Comparison of ENCODE assay signal across 20 cellular contexts in genomic region chr11:8789864-8790263, GRCh38.
DNase-seq lines count a peak whose midpoint lies in the region; ATAC-seq, FAIRE-seq and TF ChIP-seq lines count a peak whose summit lies in the region.
"Had no signal": no experiment of that assay in that cellular context is flagged by ENCODE, and none has a peak within 500 bp of the region (broad histone marks: within the 10 kb centered on the region; RNA-seq: fewer than 3 reads in every experiment).

No MANE protein-coding gene starts in this region.

- no peak overlapping the region for H2AFZ ChIP-seq in GM12878 (ENCODE audit: control insufficient read depth, low read depth, low read length)
- H2AFZ ChIP-seq: GM23338 had no signal

- H3K4me2 ChIP-seq in GM12878 (ENCODE audit: control insufficient read depth, insufficient read depth) = no peak overlapping the region
- H3K4me2 ChIP-seq: A549; BLaER1 treated with 17β-estradiol and CSF1 and Interleukin-3, amounts not matched to agents 10 nM and 100 nM; GM23338 had no signal

- H3K4me3 ChIP-seq in HEK293 (ENCODE audit: low read depth, low read length) (no peak overlapping the region), GM12878 (no peak overlapping the region), left lung (no peak overlapping the region), transverse colon (no peak overlapping the region)
- H3K4me3 ChIP-seq: A549; BLaER1 treated with 17β-estradiol and CSF1 and Interleukin-3, amounts not matched to agents 10 nM and 100 nM; GM23338 had no signal

- RAD21 ChIA-PET in GM12878 (lab: Charles Lee; ENCODE audit: unreplicated experiment) = no interaction called here

- DNase-seq in GM12878 (ENCODE audit: low read depth, low spot score) = no peak
- no peak for DNase-seq in left lung
- peak; percentile 46 for DNase-seq in transverse colon
- DNase-seq in activated naive CD8-positive, alpha-beta T cell treated with anti-CD3 and anti-CD28 coated beads, Interleukin-2, amount 50 U/mL, for 24 hours = no peak
- DNase-seq in activated CD4-positive, alpha-beta T cell treated with anti-CD3 and anti-CD28 coated beads for 48 hours = no peak
- DNase-seq in NCI-H510A (lab: John Stamatoyannopoulos, UW) = no peak
- DNase-seq: CD8-positive, alpha-beta memory T cell; DND-41; KBM-7; NCI-H1092; NCI-H146; NCI-H2081; NCI-H510A treated with DMSO at 0.1 percent for 48 hours; Right ventricle myocardium superior had no signal

- no peak for TF ChIP-seq RAD21 in GM12878 (IDR thresholded peaks at IDR 0.05; ENCODE audit: insufficient read depth, low read depth, low read length)

- 25% methylated on average over 2 of the region's 2 CpGs for WGBS in GM12878 (ENCODE audit: insufficient coverage, insufficient replicate concordance, low lambda C conversion rate, missing lambda C conversion rate)
- WGBS in transverse colon (ENCODE audit: low coverage in 1 of 2), 2 donors = 0 to 46% methylated on average over 1 to 2 of the region's 2 CpGs

- in situ Hi-C loops in GM12878 (cut with MboI) (no loop called here), transverse colon (cut with MboI; ENCODE audit: low pct_ligation_motif_present in 1 of 4, low pct_unique_long_range_greater_than_20kb in 1 of 4, low sequenced_read_pairs in 3 of 4) (no loop called here)

- H3K9me3 Mint-ChIP-seq in activated naive CD8-positive, alpha-beta T cell treated with anti-CD3 and anti-CD28 coated beads, Interleukin-2, amount 50 U/mL, for 24 hours = no peaks in the 10 kb centered on the region
- H3K9me3 Mint-ChIP-seq: CD8-positive, alpha-beta memory T cell; GM23338 had no signal

- no peak overlapping the region for H3K27ac Mint-ChIP-seq in activated naive CD8-positive, alpha-beta T cell treated with anti-CD3 and anti-CD28 coated beads, Interleukin-2, amount 50 U/mL, for 24 hours
- H3K27ac Mint-ChIP-seq: GM23338 had no signal

- no peaks in the 10 kb centered on the region for H3K4me1 ChIP-seq in HEK293 (ENCODE audit: control insufficient read depth, insufficient read depth, low read length)
- no peaks in the 10 kb centered on the region for H3K4me1 ChIP-seq in GM12878 (ENCODE audit: control insufficient read depth, insufficient read depth, low read length)
- H3K4me1 ChIP-seq in left lung = peaks cover 11 to 51% of the 10 kb centered on the region in 2 donors
- H3K4me1 ChIP-seq in transverse colon = peaks cover 43 to 90% (median 71%) of the 10 kb centered on the region in 4 donors

- H3K4me1 Mint-ChIP-seq in activated naive CD8-positive, alpha-beta T cell treated with anti-CD3 and anti-CD28 coated beads, Interleukin-2, amount 50 U/mL, for 24 hours = no peaks in the 10 kb centered on the region
- H3K4me1 Mint-ChIP-seq: CD8-positive, alpha-beta memory T cell had no signal

- no peaks in the 10 kb centered on the region for H3K27me3 Mint-ChIP-seq in activated naive CD8-positive, alpha-beta T cell treated with anti-CD3 and anti-CD28 coated beads, Interleukin-2, amount 50 U/mL, for 24 hours

- no peaks in the 10 kb centered on the region for H3K79me2 ChIP-seq in GM12878 (ENCODE audit: control insufficient read depth, insufficient read depth, low read length)

- H3K36me3 ChIP-seq in HEK293 (ENCODE audit: control insufficient read depth in 2 of 2, insufficient read depth in 1 of 2, low read length in 2 of 2) = no peaks in the 10 kb centered on the region
- H3K36me3 ChIP-seq in GM12878 (ENCODE audit: control insufficient read depth in 2 of 2, insufficient read depth in 2 of 2, low read length in 1 of 2) = no peaks in the 10 kb centered on the region
- H3K36me3 ChIP-seq in left lung = no peaks in the 10 kb centered on the region
- no peaks in the 10 kb centered on the region for H3K36me3 ChIP-seq in transverse colon
- H3K36me3 ChIP-seq: BLaER1 treated with 17β-estradiol and CSF1 and Interleukin-3, amounts not matched to agents 10 nM and 100 nM had no signal

- BruUV-seq in GM12878 (replicated peaks; lab: Mats Ljungman, UMichigan) = no TSS peak

- TF ChIP-seq POLR2A in GM12878 (IDR thresholded peaks at IDR 0.05; ENCODE audit: low read depth, low read length) = no peak
- TF ChIP-seq POLR2A in transverse colon (IDR thresholded peaks at IDR 0.05) = no peak

- no peak for FAIRE-seq in GM12878 (lab: Jason Lieb, UNC)
- FAIRE-seq: A549, G401.6, GM18507 had no signal

- H3K9ac ChIP-seq in GM12878 (ENCODE audit: control insufficient read depth, insufficient read depth, low read length) = no peak overlapping the region
- H3K9ac ChIP-seq: BLaER1 treated with 17β-estradiol and CSF1 and Interleukin-3, amounts not matched to agents 10 nM and 100 nM had no signal

- POLR2A ChIA-PET in HEK293 (lab: Yijun Ruan, JAX) = no interaction called here
- POLR2A ChIA-PET in GM12878 (lab: Charles Lee) = interaction anchor here (1.8 kb wide), 1 partner anchor 11 kb away, joined by 5 read pairs; no protein-coding TSS in a partner anchor

- CTCF ChIA-PET in HEK293 (lab: Yijun Ruan, JAX) (interaction anchor here (1.9 kb wide), 1 partner anchor 25 kb away, joined by 6 read pairs; no protein-coding TSS in a partner anchor), GM12878 (lab: Yijun Ruan, JAX) (interaction anchor here (1.0 to 1.8 kb wide), 3 partner anchors 12 to 25 kb away, joined by 3 to 6 read pairs (median 4); no protein-coding TSS in a partner anchor)

- H3K4me3 Mint-ChIP-seq in activated naive CD8-positive, alpha-beta T cell treated with anti-CD3 and anti-CD28 coated beads, Interleukin-2, amount 50 U/mL, for 24 hours = no peak overlapping the region
- H3K4me3 Mint-ChIP-seq: CD8-positive, alpha-beta memory T cell; GM23338 had no signal

- ATAC-seq in GM12878 (peak; percentile 21; the same call in 1 of the 3 replicates), left lung (peak; percentile 69)
- ATAC-seq in activated naive CD8-positive, alpha-beta T cell treated with anti-CD3 and anti-CD28 coated beads, Interleukin-2, amount 50 U/mL, for 24 hours = no peak
- ATAC-seq: A549, GM23338 had no signal

- H3K27ac ChIP-seq in HEK293 (ENCODE audit: extremely low read depth, low read depth, low read length) = no peak overlapping the region
- H3K27ac ChIP-seq in GM12878 (ENCODE audit: control insufficient read depth, insufficient read depth) = no peak overlapping the region
- H3K27ac ChIP-seq in left lung = peak overlapping the region in 1 of 2 donors; percentile 26
- peak overlapping the region; percentile 60 to 81 (median 74) for H3K27ac ChIP-seq in transverse colon
- H3K27ac ChIP-seq: A549; BLaER1 treated with 17β-estradiol and CSF1 and Interleukin-3, amounts not matched to agents 10 nM and 100 nM had no signal

- H3K9me3 ChIP-seq in HEK293 (ENCODE audit: control insufficient read depth, insufficient read depth, low read depth, low read length) = no peaks in the 10 kb centered on the region
- H3K9me3 ChIP-seq in GM12878 (replicated peaks; ENCODE audit: control insufficient read depth, insufficient read depth, low read length) = no peaks in the 10 kb centered on the region
- H3K9me3 ChIP-seq in left lung = no peaks in the 10 kb centered on the region
- no peaks in the 10 kb centered on the region for H3K9me3 ChIP-seq in transverse colon
- H3K9me3 ChIP-seq: A549; BLaER1 treated with 17β-estradiol and CSF1 and Interleukin-3, amounts not matched to agents 10 nM and 100 nM had no signal

- TF ChIP-seq CTCF in HEK293 (tag by site-specific recombination; IDR thresholded peaks at IDR 0.05) = no peak
- TF ChIP-seq CTCF in GM12878 (IDR thresholded peaks at IDR 0.05 in 2 of 3, conservative IDR thresholded peaks at IDR 0.05 in 1 of 3; ENCODE audit: control insufficient read depth in 2 of 3, extremely low read depth in 1 of 3, insufficient read depth in 1 of 3, low read depth in 3 of 3, low read length in 3 of 3) = no peak
- TF ChIP-seq CTCF in left lung (IDR thresholded peaks at IDR 0.05) = no peak
- TF ChIP-seq CTCF in transverse colon (IDR thresholded peaks at IDR 0.05) = no peak

- no peaks in the 10 kb centered on the region for H3K27me3 ChIP-seq in GM12878 (replicated peaks in 1 of 2; ENCODE audit: control insufficient read depth in 2 of 2, insufficient read depth in 2 of 2, low read length in 1 of 2)
- H3K27me3 ChIP-seq in left lung = no peaks in the 10 kb centered on the region
- no peaks in the 10 kb centered on the region for H3K27me3 ChIP-seq in transverse colon
- H3K27me3 ChIP-seq: BLaER1 treated with 17β-estradiol and CSF1 and Interleukin-3, amounts not matched to agents 10 nM and 100 nM had no signal

- no peak for TF ChIP-seq EP300 in GM12878 (IDR thresholded peaks at IDR 0.05; ENCODE audit: borderline replicate concordance in 1 of 2, control insufficient read depth in 1 of 2, low read depth in 2 of 2, low read length in 2 of 2)
- TF ChIP-seq EP300 in transverse colon (IDR thresholded peaks at IDR 0.05; ENCODE audit: low read depth) = no peak

- SMC1A ChIA-PET in GM12878 (lab: Charles Lee; ENCODE audit: uncharacterized antibody, unreplicated experiment) = interaction anchor here (1.2 to 1.6 kb wide), 2 partner anchors 11 to 76 kb away, joined by 3 to 4 read pairs; no protein-coding TSS in a partner anchor

- intact Hi-C loops in GM12878 (cut with micrococcal nuclease; ENCODE audit: unreplicated experiment) (no loop called here), left lung (cut with DNase I) (no loop called here), transverse colon (cut with DNase I; ENCODE audit: low total_unique reads) (no loop called here)

- no peaks in the 10 kb centered on the region for H4K20me1 ChIP-seq in GM12878 (ENCODE audit: control insufficient read depth, insufficient read depth)
- H4K20me1 ChIP-seq: BLaER1 treated with 17β-estradiol and CSF1 and Interleukin-3, amounts not matched to agents 10 nM and 100 nM had no signal

- H3K36me3 Mint-ChIP-seq in activated naive CD8-positive, alpha-beta T cell treated with anti-CD3 and anti-CD28 coated beads, Interleukin-2, amount 50 U/mL, for 24 hours (ENCODE audit: low read depth) = no peaks in the 10 kb centered on the region
- H3K36me3 Mint-ChIP-seq: CD8-positive, alpha-beta memory T cell had no signal

TF ChIP-seq in HEK293, 187 proteins besides CTCF, POLR2A, EP300 and RAD21:
- TF ChIP-seq WT1 (tag by site-specific recombination; IDR thresholded peaks at IDR 0.05) = peak; percentile 70
- TF ChIP-seq ZNF37A (tag by site-specific recombination; IDR thresholded peaks at IDR 0.05) = no peak

TF ChIP-seq in GM12878, 131 proteins besides CTCF, POLR2A, EP300 and RAD21 (continues in another document):
- TF ChIP-seq CBX3 (IDR thresholded peaks at IDR 0.05; ENCODE audit: borderline replicate concordance, low read depth) (no peak), TAF1 (IDR thresholded peaks at IDR 0.05; ENCODE audit: borderline replicate concordance, low read depth, low read length) (no peak), RCOR1 (conservative IDR thresholded peaks at IDR 0.05; ENCODE audit: low read depth, low read length) (no peak)
- TF ChIP-seq, protein P1, sequence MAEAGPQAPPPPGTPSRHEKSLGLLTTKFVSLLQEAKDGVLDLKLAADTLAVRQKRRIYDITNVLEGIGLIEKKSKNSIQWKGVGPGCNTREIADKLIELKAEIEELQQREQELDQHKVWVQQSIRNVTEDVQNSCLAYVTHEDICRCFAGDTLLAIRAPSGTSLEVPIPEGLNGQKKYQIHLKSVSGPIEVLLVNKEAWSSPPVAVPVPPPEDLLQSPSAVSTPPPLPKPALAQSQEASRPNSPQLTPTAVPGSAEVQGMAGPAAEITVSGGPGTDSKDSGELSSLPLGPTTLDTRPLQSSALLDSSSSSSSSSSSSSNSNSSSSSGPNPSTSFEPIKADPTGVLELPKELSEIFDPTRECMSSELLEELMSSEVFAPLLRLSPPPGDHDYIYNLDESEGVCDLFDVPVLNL (IDR thresholded peaks at IDR 0.05; ENCODE audit: low read depth, low read length) = no peak

Comparison
In these comparisons a context has a peak if more than half of its experiments do, and no peak if none do; other contexts are left out.
1. H3K27ac ChIP-seq: peak in transverse colon (4 of 4); none in HEK293 (single experiment) and GM12878 (single experiment).